In genomic region chr21:29073222-29074006, GRCh38 we compare ENCODE assay signal across 8 cellular contexts.
A peak's percentile ranks its signal among the peaks of the same experiment; 100 is the strongest.
DNase-seq lines count a peak whose midpoint lies in the region; ATAC-seq lines count a peak whose summit lies in the region.

TSS of gene CCT8 (minus strand) at chr21:29073648. CDS start at chr21:29073590, 58 bp downstream.

- peak; percentile 72 to 98 (median 96) for DNase-seq in C1 segment of cervical spinal cord (lab: John Stamatoyannopoulos, UW)
- DNase-seq in NCI-H748 treated with DMSO at 0.1 percent for 48 hours (lab: John Stamatoyannopoulos, UW): peak; percentile 93
- peak; percentile 93 to 98 for DNase-seq in activated CD4-positive, alpha-beta T cell treated with anti-CD3 and anti-CD28 coated beads, Interleukin-2, amount 50 U/mL, for 24 hours (ENCODE audit: low read depth in 1 of 2, low spot score in 1 of 2)
- DNase-seq in dedifferentiated amniotic fluid mesenchymal stem cell (ENCODE audit: extremely low spot score): peak; percentile 100
- DNase-seq in left kidney (ENCODE audit: low read depth, low spot score): peak; percentile 100
- DNase-seq in stimulated activated CD4-positive, alpha-beta T cell treated with anti-CD3 and anti-CD28 coated beads, Interleukin-2, amount 100 ng/mL, for 24 hours: peak; percentile 98

- ATAC-seq in GM19372 (IDR thresholded peaks at IDR 0.05; ENCODE audit: low read depth, unreplicated experiment) (peak; percentile 86), HG03558 (IDR thresholded peaks at IDR 0.05; ENCODE audit: extremely low read depth, unreplicated experiment) (peak; percentile 91)

Comparison
In these comparisons a context has a peak if more than half of its experiments do, and no peak if none do; other contexts are left out.
1. Peak in every context shown above with its lines: DNase-seq and ATAC-seq.